15 cellular contexts compared by ENCODE assay signal in the genomic region with DNA sequence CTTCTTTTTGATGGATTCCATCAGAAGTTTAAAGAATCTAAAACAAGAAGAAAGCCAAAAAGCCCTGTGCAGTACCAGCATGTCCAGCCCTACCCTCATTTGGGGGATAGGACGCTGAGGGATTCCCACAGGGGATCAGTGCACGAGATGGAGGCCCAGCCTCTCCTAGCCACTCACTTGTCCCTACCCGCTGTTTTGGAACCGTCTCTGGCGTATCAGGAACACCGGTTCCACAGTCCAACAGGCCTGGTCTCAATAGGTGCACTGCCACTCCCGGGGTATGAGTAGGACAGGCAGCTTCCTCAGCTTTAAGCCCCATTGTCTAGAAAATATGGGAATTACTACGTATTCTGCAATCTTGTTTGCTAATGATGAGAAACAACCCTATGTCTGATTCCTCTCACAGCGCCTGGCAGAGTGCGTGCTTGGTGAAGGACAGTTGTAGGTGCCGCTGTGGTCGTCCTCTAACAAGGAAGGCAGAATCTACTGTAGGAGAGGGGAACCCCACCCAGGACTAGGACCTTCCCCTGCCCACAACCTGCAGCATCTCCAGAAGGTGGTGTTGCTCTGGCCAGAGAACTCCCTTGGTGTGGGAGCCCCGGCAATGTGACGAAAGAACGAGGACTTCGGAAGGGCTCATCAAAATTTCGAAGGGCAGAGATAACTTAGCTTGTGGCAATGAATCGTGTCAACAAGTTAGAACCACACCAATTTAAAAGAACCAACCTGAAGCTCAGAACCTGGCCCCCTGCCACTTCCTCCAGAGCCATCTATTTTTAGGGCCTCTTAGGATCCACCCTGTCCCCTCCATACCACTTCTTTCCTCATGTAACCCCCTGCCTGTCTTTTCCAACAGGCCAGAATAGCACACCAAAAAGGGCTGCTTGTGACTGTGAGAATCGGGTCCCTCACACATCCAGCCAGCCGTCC.
DNase-seq lines count a peak whose midpoint lies in the region; ATAC-seq, FAIRE-seq and TF ChIP-seq lines count a peak whose summit lies in the region.
"Had no signal": no experiment of that assay in that cellular context is flagged by ENCODE, and none has a peak within 500 bp of the region (broad histone marks: within the 10 kb centered on the region; RNA-seq: fewer than 3 reads in every experiment).

No MANE protein-coding gene starts in this region.

- no peak for FAIRE-seq in frontal cortex (lab: Jason Lieb, UNC)
- FAIRE-seq: A549, islet of Langerhans, K562 had no signal

- no peak overlapping the region for H3K9ac ChIP-seq in KMS-11

- H3K79me2 ChIP-seq in KMS-11 (ENCODE audit: insufficient read depth, low read depth): no peaks in the 10 kb centered on the region

- no peaks in the 10 kb centered on the region for H4K20me1 ChIP-seq in KMS-11 (ENCODE audit: insufficient read depth)

- no peaks in the 10 kb centered on the region for H3K9me3 ChIP-seq in psoas muscle
- H3K9me3 ChIP-seq: A549, HAP-1, stomach had no signal

- 70 to 89% (median 72%) methylated on average over 20 of the region's 20 CpGs for WGBS in psoas muscle, 3 donors

- H3K36me3 Mint-ChIP-seq in activated CD4-positive, alpha-beta T cell treated with anti-CD3 and anti-CD28 coated beads for 36 hours (ENCODE audit: low read depth): peaks cover 74% of the 10 kb centered on the region
- peaks cover 43% of the 10 kb centered on the region for H3K36me3 Mint-ChIP-seq in chondrocyte (ENCODE audit: low read depth)

- no peak overlapping the region for H3K4me3 Mint-ChIP-seq in activated CD4-positive, alpha-beta T cell treated with anti-CD3 and anti-CD28 coated beads for 36 hours
- no peak overlapping the region for H3K4me3 Mint-ChIP-seq in chondrocyte (ENCODE audit: unreplicated experiment)

- CTCF ChIA-PET in activated CD4-positive, alpha-beta T cell treated with anti-CD3 and anti-CD28 coated beads for 36 hours (lab: Charles Lee): interaction anchor here (0.7 kb wide), 1 partner anchor 223 kb away, joined by 3 read pairs; no protein-coding TSS in a partner anchor

- H3K36me3 ChIP-seq in KMS-11 (ENCODE audit: insufficient read depth) (peaks cover 5% of the 10 kb centered on the region; the same call in 1 of the 2 replicates), psoas muscle (ENCODE audit: insufficient read depth in 1 of 2, low read depth in 1 of 2) (peaks cover 8 to 62% of the 10 kb centered on the region in 2 donors)

- no peaks in the 10 kb centered on the region for H3K27me3 Mint-ChIP-seq in activated CD4-positive, alpha-beta T cell treated with anti-CD3 and anti-CD28 coated beads for 36 hours
- H3K27me3 Mint-ChIP-seq in chondrocyte (ENCODE audit: low read depth): no peaks in the 10 kb centered on the region

- H3K4me2 ChIP-seq in KMS-11: 0 out of 2 replicates have a peak overlapping the region, but pooled peaks have one; percentile 95
- H3K4me2 ChIP-seq: A549 had no signal

- TF ChIP-seq CTCF in KMS-11 (conservative IDR thresholded peaks at IDR 0.05; ENCODE audit: low read depth, low read length): no peak
- no peak for TF ChIP-seq CTCF in chondrocyte (IDR thresholded peaks at IDR 0.05)
- TF ChIP-seq CTCF in psoas muscle (IDR thresholded peaks at IDR 0.05): no peak

- H3K4me3 ChIP-seq in KMS-11 (IDR thresholded peaks at IDR 0.05; ENCODE audit: insufficient read depth, low read depth, low read length) (no peak overlapping the region), psoas muscle (no peak overlapping the region)
- H3K4me3 ChIP-seq: A549, HAP-1, K562, stomach had no signal

- no peak for DNase-seq in activated CD4-positive, alpha-beta T cell treated with anti-CD3 and anti-CD28 coated beads for 36 hours
- no peak for DNase-seq in activated CD4-positive, alpha-beta T cell treated with anti-CD3 and anti-CD28 coated beads for 4 hours
- peak; percentile 51 for DNase-seq in chondrocyte (ENCODE audit: low spot score)
- no peak for DNase-seq in psoas muscle
- DNase-seq in frontal cortex (ENCODE audit: low spot score in 2 of 2): no peak
- DNase-seq in NCI-H748 treated with DMSO at 0.1 percent for 48 hours (lab: John Stamatoyannopoulos, UW): no peak
- DNase-seq in SHP77 (lab: John Stamatoyannopoulos, UW): no peak
- DNase-seq: activated CD4-positive, CD25-positive, alpha-beta regulatory T cell treated with anti-CD3 and anti-CD28 coated beads, Interleukin-2, amount 50 U/mL, for 72 hours; NCI-H1436; stomach had no signal

- peaks cover 49% of the 10 kb centered on the region for H3K4me1 Mint-ChIP-seq in activated CD4-positive, alpha-beta T cell treated with anti-CD3 and anti-CD28 coated beads for 36 hours
- peaks cover 40% of the 10 kb centered on the region for H3K4me1 Mint-ChIP-seq in chondrocyte (ENCODE audit: low read depth)

- H2AFZ ChIP-seq in KMS-11 (ENCODE audit: low read depth): no peak overlapping the region

- H3K27me3 ChIP-seq in KMS-11 (ENCODE audit: insufficient read depth, low read depth) (no peaks in the 10 kb centered on the region), psoas muscle (ENCODE audit: insufficient read depth in 3 of 3, low read length in 2 of 3) (no peaks in the 10 kb centered on the region)
- H3K27me3 ChIP-seq: stomach had no signal

- H3K27ac ChIP-seq in KMS-11: peak overlapping the region; percentile 99; the same call in 1 of the 2 replicates
- H3K27ac ChIP-seq in psoas muscle: peak overlapping the region; percentile 96

- POLR2A ChIA-PET in activated CD4-positive, alpha-beta T cell treated with anti-CD3 and anti-CD28 coated beads for 36 hours (lab: Charles Lee): no interaction called here

- H3K27ac Mint-ChIP-seq in activated CD4-positive, alpha-beta T cell treated with anti-CD3 and anti-CD28 coated beads for 36 hours: peak overlapping the region; percentile 61
- H3K27ac Mint-ChIP-seq in chondrocyte (ENCODE audit: unreplicated experiment): no peak overlapping the region

- intact Hi-C loops in activated CD4-positive, alpha-beta T cell treated with anti-CD3 and anti-CD28 coated beads for 36 hours (cut with DNase I, micrococcal nuclease): loop anchor here in 1 of 2 experiments (10.0 kb wide), 1 partner anchor 709 kb away; a partner anchor contains a TSS
- intact Hi-C loops in psoas muscle (cut with DNase I): no loop called here

- ATAC-seq in activated CD4-positive, alpha-beta T cell treated with anti-CD3 and anti-CD28 coated beads for 36 hours: no peak
- peak in 1 of 4 donors; percentile 14 for ATAC-seq in psoas muscle
- ATAC-seq: A549, K562 had no signal

- no peaks in the 10 kb centered on the region for H3K9me3 Mint-ChIP-seq in activated CD4-positive, alpha-beta T cell treated with anti-CD3 and anti-CD28 coated beads for 36 hours (ENCODE audit: low read depth)
- no peaks in the 10 kb centered on the region for H3K9me3 Mint-ChIP-seq in chondrocyte (ENCODE audit: low read depth)

- H3K4me1 ChIP-seq in KMS-11 (ENCODE audit: low read depth, poor library complexity, severe bottlenecking) (peaks cover 50% of the 10 kb centered on the region), psoas muscle (peaks cover 57% of the 10 kb centered on the region)
- H3K4me1 ChIP-seq: HAP-1 had no signal
